ENCODE assay signal across 2 cellular contexts in the genomic region with DNA sequence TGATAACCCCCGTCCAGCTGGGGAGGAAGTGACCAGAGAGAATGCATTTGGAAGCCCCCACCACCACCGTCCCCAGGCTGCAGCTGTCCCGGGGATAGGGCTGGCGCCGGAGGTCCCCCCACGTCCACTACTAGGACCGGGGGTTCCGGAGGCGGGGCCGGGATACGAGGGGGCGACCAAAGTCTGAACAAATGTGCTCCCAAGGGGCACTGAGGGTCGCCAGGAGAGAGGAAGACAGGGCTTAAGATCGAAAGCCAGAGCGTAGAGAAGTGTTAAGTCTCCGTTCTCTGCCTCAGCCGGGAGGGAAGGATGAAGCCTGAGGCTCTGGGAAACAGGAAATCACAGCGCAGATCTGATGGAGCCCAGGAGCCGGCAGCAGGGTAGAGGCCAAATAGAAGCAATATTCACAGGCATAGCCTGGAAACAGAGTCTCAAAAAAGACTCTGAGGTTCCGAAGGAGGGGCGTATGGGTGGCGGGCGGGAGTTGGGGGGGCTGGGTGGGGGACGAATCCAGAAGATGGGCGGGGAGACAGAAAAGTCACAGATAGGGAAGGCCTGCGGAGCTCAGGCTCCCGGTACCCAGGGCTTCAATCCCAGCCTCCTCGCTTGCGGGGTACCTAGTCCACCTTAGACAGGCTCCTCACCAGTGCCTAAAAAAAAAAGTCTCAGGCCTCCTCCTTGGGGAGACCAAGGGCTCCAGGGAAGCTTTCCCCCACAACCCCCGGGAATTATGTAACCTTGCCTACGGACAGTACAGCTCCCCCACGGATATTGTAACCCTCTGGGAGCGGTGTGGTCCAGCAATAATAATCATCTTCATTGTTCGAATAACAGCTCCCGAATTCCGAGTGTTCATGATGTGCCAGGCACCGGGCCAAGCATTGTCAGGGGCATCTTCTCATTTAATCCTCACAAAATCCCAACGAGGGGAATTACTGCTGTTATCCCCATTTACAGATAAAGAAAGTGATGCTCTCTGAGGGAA.
TF ChIP-seq lines count a peak whose summit lies in the region.

No MANE protein-coding gene starts in this region.

TF ChIP-seq in A549, 52 proteins besides CTCF, POLR2A, EP300 and RAD21:
- TF ChIP-seq EHMT2 (IDR thresholded peaks at IDR 0.05; ENCODE audit: low read depth): no peak
- no peak for TF ChIP-seq MAFK (IDR thresholded peaks at IDR 0.05; ENCODE audit: partially characterized antibody)
- TF ChIP-seq MYC (IDR thresholded peaks at IDR 0.05; ENCODE audit: borderline replicate concordance, low read length): no peak
- TF ChIP-seq POLR2AphosphoS2 (conservative IDR thresholded peaks at IDR 0.05; ENCODE audit: low read length): no peak
- peak; percentile 32; the same call in 1 of the 2 replicates for TF ChIP-seq RCOR1 (IDR thresholded peaks at IDR 0.05; ENCODE audit: low read depth, low read length)
- TF ChIP-seq MAX (IDR thresholded peaks at IDR 0.05): peak; percentile 18; the same call in 1 of the 2 replicates
- TF ChIP-seq, protein P1, sequence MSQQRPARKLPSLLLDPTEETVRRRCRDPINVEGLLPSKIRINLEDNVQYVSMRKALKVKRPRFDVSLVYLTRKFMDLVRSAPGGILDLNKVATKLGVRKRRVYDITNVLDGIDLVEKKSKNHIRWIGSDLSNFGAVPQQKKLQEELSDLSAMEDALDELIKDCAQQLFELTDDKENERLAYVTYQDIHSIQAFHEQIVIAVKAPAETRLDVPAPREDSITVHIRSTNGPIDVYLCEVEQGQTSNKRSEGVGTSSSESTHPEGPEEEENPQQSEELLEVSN (IDR thresholded peaks at IDR 0.05; ENCODE audit: borderline replicate concordance, low read depth): no peak
- peak in 1 of 2 experiments; percentile 65; a peak in 2 of 4 replicates for TF ChIP-seq CEBPB (IDR thresholded peaks at IDR 0.05)
- TF ChIP-seq, protein P2, sequence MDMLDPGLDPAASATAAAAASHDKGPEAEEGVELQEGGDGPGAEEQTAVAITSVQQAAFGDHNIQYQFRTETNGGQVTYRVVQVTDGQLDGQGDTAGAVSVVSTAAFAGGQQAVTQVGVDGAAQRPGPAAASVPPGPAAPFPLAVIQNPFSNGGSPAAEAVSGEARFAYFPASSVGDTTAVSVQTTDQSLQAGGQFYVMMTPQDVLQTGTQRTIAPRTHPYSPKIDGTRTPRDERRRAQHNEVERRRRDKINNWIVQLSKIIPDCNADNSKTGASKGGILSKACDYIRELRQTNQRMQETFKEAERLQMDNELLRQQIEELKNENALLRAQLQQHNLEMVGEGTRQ (IDR thresholded peaks at IDR 0.05): no peak
- peak; percentile 30; the same call in 1 of the 2 replicates for TF ChIP-seq TP53 (CRISPR knock-in tag; IDR thresholded peaks at IDR 0.05)
- TF ChIP-seq NR3C1 (IDR thresholded peaks at IDR 0.05): no peak
- no peak for TF ChIP-seq PHF8 (IDR thresholded peaks at IDR 0.05; ENCODE audit: borderline replicate concordance, low read depth)
- TF ChIP-seq CHD2 (IDR thresholded peaks at IDR 0.05; ENCODE audit: low read length, partially characterized antibody): no peak
- 0 out of 2 replicates have a peak, but pooled peaks have one; percentile 19 for TF ChIP-seq ELK1 (IDR thresholded peaks at IDR 0.05; ENCODE audit: low read depth, low read length)
- TF ChIP-seq HOXA7 (CRISPR knock-in tag; IDR thresholded peaks at IDR 0.05): no peak
- TF ChIP-seq RFX5 (IDR thresholded peaks at IDR 0.05): no peak; the same call in 1 of the 2 replicates
- no peak for TF ChIP-seq CBX8 (IDR thresholded peaks at IDR 0.05)
- peak; percentile 31 to 33; a peak in 3 of 5 replicates for TF ChIP-seq JUN (IDR thresholded peaks at IDR 0.05)
- no peak for TF ChIP-seq HDAC2 (IDR thresholded peaks at IDR 0.05)

TF ChIP-seq in H1, 55 proteins besides CTCF, POLR2A, EP300 and RAD21:
- peak; percentile 35 for TF ChIP-seq RNF2 (IDR thresholded peaks at IDR 0.05; ENCODE audit: borderline replicate concordance, low read depth, low read length, missing control alignments, poor library complexity, severe bottlenecking)
- TF ChIP-seq, protein P3, sequence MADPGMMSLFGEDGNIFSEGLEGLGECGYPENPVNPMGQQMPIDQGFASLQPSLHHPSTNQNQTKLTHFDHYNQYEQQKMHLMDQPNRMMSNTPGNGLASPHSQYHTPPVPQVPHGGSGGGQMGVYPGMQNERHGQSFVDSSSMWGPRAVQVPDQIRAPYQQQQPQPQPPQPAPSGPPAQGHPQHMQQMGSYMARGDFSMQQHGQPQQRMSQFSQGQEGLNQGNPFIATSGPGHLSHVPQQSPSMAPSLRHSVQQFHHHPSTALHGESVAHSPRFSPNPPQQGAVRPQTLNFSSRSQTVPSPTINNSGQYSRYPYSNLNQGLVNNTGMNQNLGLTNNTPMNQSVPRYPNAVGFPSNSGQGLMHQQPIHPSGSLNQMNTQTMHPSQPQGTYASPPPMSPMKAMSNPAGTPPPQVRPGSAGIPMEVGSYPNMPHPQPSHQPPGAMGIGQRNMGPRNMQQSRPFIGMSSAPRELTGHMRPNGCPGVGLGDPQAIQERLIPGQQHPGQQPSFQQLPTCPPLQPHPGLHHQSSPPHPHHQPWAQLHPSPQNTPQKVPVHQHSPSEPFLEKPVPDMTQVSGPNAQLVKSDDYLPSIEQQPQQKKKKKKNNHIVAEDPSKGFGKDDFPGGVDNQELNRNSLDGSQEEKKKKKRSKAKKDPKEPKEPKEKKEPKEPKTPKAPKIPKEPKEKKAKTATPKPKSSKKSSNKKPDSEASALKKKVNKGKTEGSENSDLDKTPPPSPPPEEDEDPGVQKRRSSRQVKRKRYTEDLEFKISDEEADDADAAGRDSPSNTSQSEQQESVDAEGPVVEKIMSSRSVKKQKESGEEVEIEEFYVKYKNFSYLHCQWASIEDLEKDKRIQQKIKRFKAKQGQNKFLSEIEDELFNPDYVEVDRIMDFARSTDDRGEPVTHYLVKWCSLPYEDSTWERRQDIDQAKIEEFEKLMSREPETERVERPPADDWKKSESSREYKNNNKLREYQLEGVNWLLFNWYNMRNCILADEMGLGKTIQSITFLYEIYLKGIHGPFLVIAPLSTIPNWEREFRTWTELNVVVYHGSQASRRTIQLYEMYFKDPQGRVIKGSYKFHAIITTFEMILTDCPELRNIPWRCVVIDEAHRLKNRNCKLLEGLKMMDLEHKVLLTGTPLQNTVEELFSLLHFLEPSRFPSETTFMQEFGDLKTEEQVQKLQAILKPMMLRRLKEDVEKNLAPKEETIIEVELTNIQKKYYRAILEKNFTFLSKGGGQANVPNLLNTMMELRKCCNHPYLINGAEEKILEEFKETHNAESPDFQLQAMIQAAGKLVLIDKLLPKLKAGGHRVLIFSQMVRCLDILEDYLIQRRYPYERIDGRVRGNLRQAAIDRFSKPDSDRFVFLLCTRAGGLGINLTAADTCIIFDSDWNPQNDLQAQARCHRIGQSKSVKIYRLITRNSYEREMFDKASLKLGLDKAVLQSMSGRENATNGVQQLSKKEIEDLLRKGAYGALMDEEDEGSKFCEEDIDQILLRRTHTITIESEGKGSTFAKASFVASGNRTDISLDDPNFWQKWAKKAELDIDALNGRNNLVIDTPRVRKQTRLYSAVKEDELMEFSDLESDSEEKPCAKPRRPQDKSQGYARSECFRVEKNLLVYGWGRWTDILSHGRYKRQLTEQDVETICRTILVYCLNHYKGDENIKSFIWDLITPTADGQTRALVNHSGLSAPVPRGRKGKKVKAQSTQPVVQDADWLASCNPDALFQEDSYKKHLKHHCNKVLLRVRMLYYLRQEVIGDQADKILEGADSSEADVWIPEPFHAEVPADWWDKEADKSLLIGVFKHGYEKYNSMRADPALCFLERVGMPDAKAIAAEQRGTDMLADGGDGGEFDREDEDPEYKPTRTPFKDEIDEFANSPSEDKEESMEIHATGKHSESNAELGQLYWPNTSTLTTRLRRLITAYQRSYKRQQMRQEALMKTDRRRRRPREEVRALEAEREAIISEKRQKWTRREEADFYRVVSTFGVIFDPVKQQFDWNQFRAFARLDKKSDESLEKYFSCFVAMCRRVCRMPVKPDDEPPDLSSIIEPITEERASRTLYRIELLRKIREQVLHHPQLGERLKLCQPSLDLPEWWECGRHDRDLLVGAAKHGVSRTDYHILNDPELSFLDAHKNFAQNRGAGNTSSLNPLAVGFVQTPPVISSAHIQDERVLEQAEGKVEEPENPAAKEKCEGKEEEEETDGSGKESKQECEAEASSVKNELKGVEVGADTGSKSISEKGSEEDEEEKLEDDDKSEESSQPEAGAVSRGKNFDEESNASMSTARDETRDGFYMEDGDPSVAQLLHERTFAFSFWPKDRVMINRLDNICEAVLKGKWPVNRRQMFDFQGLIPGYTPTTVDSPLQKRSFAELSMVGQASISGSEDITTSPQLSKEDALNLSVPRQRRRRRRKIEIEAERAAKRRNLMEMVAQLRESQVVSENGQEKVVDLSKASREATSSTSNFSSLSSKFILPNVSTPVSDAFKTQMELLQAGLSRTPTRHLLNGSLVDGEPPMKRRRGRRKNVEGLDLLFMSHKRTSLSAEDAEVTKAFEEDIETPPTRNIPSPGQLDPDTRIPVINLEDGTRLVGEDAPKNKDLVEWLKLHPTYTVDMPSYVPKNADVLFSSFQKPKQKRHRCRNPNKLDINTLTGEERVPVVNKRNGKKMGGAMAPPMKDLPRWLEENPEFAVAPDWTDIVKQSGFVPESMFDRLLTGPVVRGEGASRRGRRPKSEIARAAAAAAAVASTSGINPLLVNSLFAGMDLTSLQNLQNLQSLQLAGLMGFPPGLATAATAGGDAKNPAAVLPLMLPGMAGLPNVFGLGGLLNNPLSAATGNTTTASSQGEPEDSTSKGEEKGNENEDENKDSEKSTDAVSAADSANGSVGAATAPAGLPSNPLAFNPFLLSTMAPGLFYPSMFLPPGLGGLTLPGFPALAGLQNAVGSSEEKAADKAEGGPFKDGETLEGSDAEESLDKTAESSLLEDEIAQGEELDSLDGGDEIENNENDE (IDR thresholded peaks at IDR 0.05; ENCODE audit: insufficient replicate concordance, low read length): no peak
